In genomic region chr10:79130255-79130654, GRCh38 we compare ENCODE assay signal across 20 cellular contexts.
DNase-seq lines count a peak whose midpoint lies in the region; ATAC-seq and TF ChIP-seq lines count a peak whose summit lies in the region.
"Had no signal": no experiment of that assay in that cellular context is flagged by ENCODE, and none has a peak within 500 bp of the region (broad histone marks: within the 10 kb centered on the region; RNA-seq: fewer than 3 reads in every experiment).

No MANE protein-coding gene starts in this region.

- no peak for ATAC-seq in HCT116
- ATAC-seq in T-helper 17 cell = no peak
- no peak for ATAC-seq in esophagus mucosa
- ATAC-seq: PC-3 had no signal

- no peak overlapping the region for H3K4me3 ChIP-seq in HCT116 (replicated peaks in 1 of 2; ENCODE audit: low read depth in 1 of 2, low read length in 2 of 2)
- H3K4me3 ChIP-seq in left ventricle myocardium inferior = no peak overlapping the region
- H3K4me3 ChIP-seq: skin epidermis had no signal

- no peaks in the 10 kb centered on the region for H3K9me3 Mint-ChIP-seq in progenitor cell of endocrine pancreas (ENCODE audit: low read depth)
- H3K9me3 Mint-ChIP-seq: activated CD4-positive, alpha-beta T cell treated with anti-CD3 and anti-CD28 coated beads, Interleukin-2, amount 10 ng/mL, durations not matched to agents 7 days and 5 days; activated naive CD8-positive, alpha-beta T cell treated with anti-CD3 and anti-CD28 coated beads for 36 hours had no signal

- no peaks in the 10 kb centered on the region for H4K20me1 ChIP-seq in HCT116 (ENCODE audit: insufficient read depth)

- TF ChIP-seq POLR2A in HCT116 (IDR thresholded peaks at IDR 0.05; ENCODE audit: borderline replicate concordance, extremely low read depth, insufficient read depth, insufficient read length) = no peak

- H3K27me3 Mint-ChIP-seq in T-helper 17 cell = no peaks in the 10 kb centered on the region
- no peaks in the 10 kb centered on the region for H3K27me3 Mint-ChIP-seq in progenitor cell of endocrine pancreas
- H3K27me3 Mint-ChIP-seq: activated CD4-positive, alpha-beta T cell treated with anti-CD3 and anti-CD28 coated beads, Interleukin-2, amount 10 ng/mL, durations not matched to agents 7 days and 5 days; activated naive CD8-positive, alpha-beta T cell treated with anti-CD3 and anti-CD28 coated beads for 36 hours had no signal

- H3K27ac Mint-ChIP-seq in T-helper 17 cell (peak overlapping the region; percentile 68), progenitor cell of endocrine pancreas (peak overlapping the region; percentile 96)
- H3K27ac Mint-ChIP-seq: activated CD4-positive, alpha-beta T cell treated with anti-CD3 and anti-CD28 coated beads, Interleukin-2, amount 10 ng/mL, durations not matched to agents 7 days and 5 days; activated naive CD8-positive, alpha-beta T cell treated with anti-CD3 and anti-CD28 coated beads for 36 hours had no signal

- H3K36me3 ChIP-seq in HCT116 (ENCODE audit: control insufficient read depth in 1 of 2, insufficient read depth in 2 of 2, low read length in 2 of 2) = no peaks in the 10 kb centered on the region; a peak in 1 of 4 replicates
- H3K36me3 ChIP-seq in left ventricle myocardium inferior = peaks cover 15% of the 10 kb centered on the region

- TF ChIP-seq RAD21 in HCT116 (IDR thresholded peaks at IDR 0.05; ENCODE audit: low read depth) = no peak

- no peaks in the 10 kb centered on the region for H3K9me2 ChIP-seq in HCT116 (ENCODE audit: insufficient read depth)

- H3K9ac ChIP-seq in HCT116 (ENCODE audit: low read length) = no peak overlapping the region

- H3K27ac ChIP-seq in HCT116 (ENCODE audit: low read depth, low read length) (no peak overlapping the region), left ventricle myocardium inferior (replicated peaks) (peak overlapping the region; percentile 99)

- 0 out of 2 replicates have a peak overlapping the region, but pooled peaks have one; percentile 71 for H3K4me2 ChIP-seq in HCT116 (ENCODE audit: low read length)

- POLR2A ChIA-PET in HCT116 (lab: Charles Lee) = no interaction called here

- TF ChIP-seq CTCF in HCT116 (IDR thresholded peaks at IDR 0.05 in 2 of 3, conservative IDR thresholded peaks at IDR 0.05 in 1 of 3; ENCODE audit: borderline replicate concordance in 1 of 3, insufficient read depth in 1 of 3, low read depth in 2 of 3, low read length in 2 of 3) = no peak
- no peak for TF ChIP-seq CTCF in left ventricle myocardium inferior (IDR thresholded peaks at IDR 0.05; ENCODE audit: borderline replicate concordance)
- no peak for TF ChIP-seq CTCF in progenitor cell of endocrine pancreas (IDR thresholded peaks at IDR 0.05; ENCODE audit: unreplicated experiment)

- H3K36me3 Mint-ChIP-seq in T-helper 17 cell (ENCODE audit: low read depth) (peaks cover 4% of the 10 kb centered on the region), progenitor cell of endocrine pancreas (ENCODE audit: insufficient read depth) (peaks cover 2% of the 10 kb centered on the region)
- H3K36me3 Mint-ChIP-seq: activated naive CD8-positive, alpha-beta T cell treated with anti-CD3 and anti-CD28 coated beads for 36 hours had no signal

- DNase-seq in HCT116 (ENCODE audit: low read depth, low spot score) (no peak), T-helper 17 cell (no peak), left ventricle myocardium inferior (no peak), progenitor cell of endocrine pancreas (ENCODE audit: low spot score, unreplicated experiment) (no peak)
- no peak for DNase-seq in activated effector memory CD4-positive, alpha-beta T cell treated with Interleukin-2 at 50 U/mL for 16 hours
- DNase-seq in activated CD4-positive, alpha-beta T cell treated with anti-CD3 and anti-CD28 coated beads, Interleukin-2, amount 50 U/mL, for 48 hours = no peak
- DNase-seq in activated effector memory CD4-positive, alpha-beta T cell treated with anti-CD3 and anti-CD28 coated beads, Interleukin-2, amount 50 U/mL, for 16 hours = no peak
- DNase-seq: activated CD4-positive, alpha-beta T cell treated with anti-CD3 and anti-CD28 coated beads, Interleukin-2, amount 10 ng/mL, durations not matched to agents 7 days and 5 days; activated naive CD8-positive, alpha-beta T cell treated with anti-CD3 and anti-CD28 coated beads for 36 hours; activated T-cell treated with anti-CD3 and anti-CD28 coated beads for 4 hours; AML-193; KG1; NCI-H1105; NCI-H2171; NCI-H82; PC-3; stimulated activated CD4-positive, alpha-beta T cell treated with anti-CD3 and anti-CD28 coated beads, Interleukin-4, amount 100 ng/mL, for 4 hours; stimulated activated CD8-positive, alpha-beta memory T cell treated with anti-CD3 and anti-CD28 coated beads, Interleukin-4, amount 100 ng/mL, for 48 hours had no signal

- H3K9me3 ChIP-seq in HCT116 (ENCODE audit: control insufficient read depth in 1 of 2, insufficient read depth in 1 of 2, low read depth in 1 of 2, low read length in 2 of 2) = no peaks in the 10 kb centered on the region
- no peaks in the 10 kb centered on the region for H3K9me3 ChIP-seq in T-helper 17 cell (ENCODE audit: control insufficient read depth, low read length, poor library complexity, severe bottlenecking)
- no peaks in the 10 kb centered on the region for H3K9me3 ChIP-seq in left ventricle myocardium inferior (replicated peaks)

- intact Hi-C loops in HCT116 (cut with micrococcal nuclease) (no loop called here), left ventricle myocardium inferior (cut with micrococcal nuclease) (no loop called here)

- H3K4me1 Mint-ChIP-seq in T-helper 17 cell (peaks cover 29% of the 10 kb centered on the region), progenitor cell of endocrine pancreas (ENCODE audit: low read depth) (peaks cover 69% of the 10 kb centered on the region)

- RAD21 ChIA-PET in HCT116 (lab: Charles Lee; ENCODE audit: low non-redundant PET in 1 of 2, low total read pairs in 2 of 2, uncharacterized antibody in 2 of 2, unreplicated experiment in 2 of 2) = no interaction called here

- H3K79me2 ChIP-seq in HCT116 (ENCODE audit: insufficient read depth, low read length) = no peaks in the 10 kb centered on the region

- no peak overlapping the region for H2AFZ ChIP-seq in HCT116 (ENCODE audit: low read depth, low read length, poor library complexity, severe bottlenecking)

- H3K4me1 ChIP-seq in HCT116 (ENCODE audit: control insufficient read depth in 1 of 2, insufficient read depth in 2 of 2, low read length in 2 of 2) = peaks cover 48 to 51% of the 10 kb centered on the region in 2 experiments
- H3K4me1 ChIP-seq in left ventricle myocardium inferior = peaks cover 100% of the 10 kb centered on the region

- CTCF ChIA-PET in HCT116 (lab: Charles Lee) = no interaction called here

- BruUV-seq in HCT116 (replicated peaks; lab: Mats Ljungman, UMichigan) = no TSS peak

- no peaks in the 10 kb centered on the region for H3K27me3 ChIP-seq in HCT116 (ENCODE audit: insufficient read depth, low read length)
- no peaks in the 10 kb centered on the region for H3K27me3 ChIP-seq in left ventricle myocardium inferior (ENCODE audit: low read depth)

- H3K4me3 Mint-ChIP-seq in T-helper 17 cell (no peak overlapping the region), progenitor cell of endocrine pancreas (ENCODE audit: low read depth) (no peak overlapping the region)
- H3K4me3 Mint-ChIP-seq: activated CD4-positive, alpha-beta T cell treated with anti-CD3 and anti-CD28 coated beads, Interleukin-2, amount 10 ng/mL, durations not matched to agents 7 days and 5 days; activated naive CD8-positive, alpha-beta T cell treated with anti-CD3 and anti-CD28 coated beads for 36 hours had no signal

TF ChIP-seq in HCT116, 20 proteins besides CTCF, POLR2A, EP300 and RAD21:
- TF ChIP-seq EZH2phosphoT487 (IDR thresholded peaks at IDR 0.05; ENCODE audit: borderline replicate concordance) (no peak), YY1 (IDR thresholded peaks at IDR 0.05; ENCODE audit: extremely low read depth, insufficient replicate concordance, low read depth, low read length) (no peak), ZNF274 (IDR thresholded peaks at IDR 0.05; ENCODE audit: low read depth, low read length) (no peak), REST (IDR thresholded peaks at IDR 0.05; ENCODE audit: low read depth) (no peak), SRF (IDR thresholded peaks at IDR 0.05; ENCODE audit: low read depth) (no peak), SIN3A (IDR thresholded peaks at IDR 0.05; ENCODE audit: low read depth) (no peak), SP1 (IDR thresholded peaks at IDR 0.05; ENCODE audit: low read depth) (no peak), FOSL1 (IDR thresholded peaks at IDR 0.05; ENCODE audit: low read depth) (no peak)
TF ChIP-seq in HCT116: peak in this region for 0.
